In genomic region chr16:14285542-14286380, GRCh38 we compare ENCODE assay signal across 8 cellular contexts.
DNase-seq lines count a peak whose midpoint lies in the region; TF ChIP-seq lines count a peak whose summit lies in the region.

No MANE protein-coding gene starts in this region.

- peaks cover 7% of the 10 kb centered on the region for H3K4me1 Mint-ChIP-seq in nephron

- H3K27me3 Mint-ChIP-seq in nephron (ENCODE audit: low read depth): peaks cover 15% of the 10 kb centered on the region

- CTCF ChIA-PET in RWPE1 (lab: Yijun Ruan, JAX): interaction anchor here (0.6 to 2.8 kb wide), 7 partner anchors 11 to 366 kb away, joined by 3 to 14 read pairs (median 3); partner anchors contain the start of gene ERCC4

- TF ChIP-seq CTCF in RWPE1 (conservative IDR thresholded peaks at IDR 0.05; ENCODE audit: low read depth) (no peak), fibroblast of the aortic adventitia (IDR thresholded peaks at IDR 0.05; ENCODE audit: insufficient read depth, low read length) (no peak), nephron (IDR thresholded peaks at IDR 0.05; ENCODE audit: unreplicated experiment in 3 of 3) (no peak)

- H3K4me3 Mint-ChIP-seq in nephron: peak overlapping the region; percentile 88 to 98 (median 93)

- H3K27ac Mint-ChIP-seq in nephron: peak overlapping the region; percentile 64 to 85 (median 72)

- peaks cover 4% of the 10 kb centered on the region for H3K36me3 Mint-ChIP-seq in nephron (ENCODE audit: low read depth)

- peak; percentile 95 for DNase-seq in EH (ENCODE audit: low read depth)
- peak; percentile 89 for DNase-seq in H4 (ENCODE audit: low spot score)
- peak; percentile 84 for DNase-seq in LoVo (ENCODE audit: low spot score)
- DNase-seq in RWPE1 (ENCODE audit: low spot score): peak; percentile 86
- peak; percentile 92 for DNase-seq in activated T-helper 9 cell treated with anti-CD3 and anti-CD28 coated beads, Interleukin-2, amount 50 U/mL, for 16 hours (ENCODE audit: low read depth)
- peak; percentile 99 for DNase-seq in fibroblast of the aortic adventitia (ENCODE audit: low read depth)
- DNase-seq in stimulated activated naive CD4-positive, alpha-beta T cell treated with Interleukin-2 at 50 U/mL for 16 hours (lab: John Stamatoyannopoulos, UW): peak; percentile 85

- H3K9me3 Mint-ChIP-seq in nephron: peaks cover 9% of the 10 kb centered on the region

- POLR2A ChIA-PET in RWPE1 (lab: Yijun Ruan, JAX; ENCODE audit: low non-redundant PET): no interaction called here

- H3K27ac ChIP-seq in RWPE1: peak overlapping the region; percentile 79

- peak overlapping the region; percentile 88 for H3K4me3 ChIP-seq in fibroblast of the aortic adventitia (ENCODE audit: low read depth, low read length)

Comparison
In these comparisons a context has a peak if more than half of its experiments do, and no peak if none do; other contexts are left out.
1. Peak in every context shown above with its lines: DNase-seq, H3K4me3 ChIP-seq and H3K27ac ChIP-seq.